Comparison of ENCODE assay signal across 24 cellular contexts in the genomic region with DNA sequence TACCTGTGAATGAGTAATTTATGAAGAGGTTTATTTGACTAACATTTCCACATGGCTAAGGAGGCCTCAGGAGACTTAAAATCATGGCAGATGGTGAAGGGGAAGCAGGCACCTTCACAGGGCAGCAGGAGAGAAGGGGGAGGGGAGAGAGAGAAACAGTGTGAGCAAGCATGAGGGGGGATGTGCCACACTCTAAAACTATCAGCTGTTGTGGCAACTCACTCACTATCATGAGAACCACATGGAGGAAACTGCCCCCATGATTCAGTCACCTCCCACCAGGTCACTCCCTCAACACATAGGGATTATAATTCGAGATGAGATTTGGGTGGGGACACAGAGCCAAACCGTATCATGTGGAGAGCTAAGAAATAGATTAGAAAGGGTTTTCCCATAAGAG.
"Had no signal": no experiment of that assay in that cellular context is flagged by ENCODE, and none has a peak within 500 bp of the region (broad histone marks: within the 10 kb centered on the region; RNA-seq: fewer than 3 reads in every experiment).

No MANE protein-coding gene starts in this region.

- DNase-seq: activated CD4-positive, alpha-beta memory T cell treated with anti-CD3 and anti-CD28 coated beads for 36 hours; activated CD4-positive, alpha-beta T cell treated with anti-CD3 and anti-CD28 coated beads, Interleukin-2, amount 10 ng/mL, durations not matched to agents 7 days and 5 days; activated CD4-positive, CD25-positive, alpha-beta regulatory T cell; activated CD8-positive, alpha-beta memory T cell treated with anti-CD3 and anti-CD28 coated beads for 24 hours; activated effector memory CD4-positive, alpha-beta T cell treated with anti-CD3 and anti-CD28 coated beads, Interleukin-2, amount 50 U/mL, for 16 hours; activated naive CD4-positive, alpha-beta T cell treated with Interleukin-2 at 50 U/mL for 16 hours; activated naive CD8-positive, alpha-beta T cell treated with anti-CD3 and anti-CD28 coated beads, Interleukin-2, amount 50 U/mL, for 24 hours; activated T-cell treated with anti-CD3 and anti-CD28 coated beads, Interleukin-2, amount 50 U/mL, for 4 hours; amniotic stem cell; body of pancreas; central memory CD4-positive, alpha-beta T cell; MG63; MV-4-11; NCI-H1092 treated with DMSO at 0.1 percent for 48 hours; NCI-H1417 treated with DMSO at 0.1 percent for 48 hours; NCI-H1694; NCI-H2029 treated with DMSO at 0.1 percent for 48 hours; NCI-H446; NCI-H526; PC-3; SHP77; T-helper 17 cell; T1000 had no signal

- ATAC-seq: activated naive CD4-positive, alpha-beta T cell treated with anti-CD3 and anti-CD28 coated beads, Interleukin-2, amount 50 U/mL, for 72 hours; activated naive CD8-positive, alpha-beta T cell treated with anti-CD3 and anti-CD28 coated beads, Interleukin-2, amount 50 U/mL, for 24 hours; activated T-cell treated with anti-CD3 and anti-CD28 coated beads, Interleukin-2, amount 50 U/mL, for 4 hours; body of pancreas; PC-3; T-helper 17 cell had no signal
